ENCODE assay signal across 5 cellular contexts in genomic region chr1:55969322-55969721, GRCh38.
"Had no signal": no experiment of that assay in that cellular context is flagged by ENCODE, and none has a peak within 500 bp of the region (broad histone marks: within the 10 kb centered on the region; RNA-seq: fewer than 3 reads in every experiment).

No MANE protein-coding gene starts in this region.

- H3K4me3 ChIP-seq: GM23338, K562 had no signal

- H2AFZ ChIP-seq: GM23338 had no signal

- ATAC-seq: GM23338, K562 had no signal

- H3K4me2 ChIP-seq: GM23338 had no signal

- DNase-seq: H9, HCEC 1CT, IMR-90 had no signal
